In the genomic region with DNA sequence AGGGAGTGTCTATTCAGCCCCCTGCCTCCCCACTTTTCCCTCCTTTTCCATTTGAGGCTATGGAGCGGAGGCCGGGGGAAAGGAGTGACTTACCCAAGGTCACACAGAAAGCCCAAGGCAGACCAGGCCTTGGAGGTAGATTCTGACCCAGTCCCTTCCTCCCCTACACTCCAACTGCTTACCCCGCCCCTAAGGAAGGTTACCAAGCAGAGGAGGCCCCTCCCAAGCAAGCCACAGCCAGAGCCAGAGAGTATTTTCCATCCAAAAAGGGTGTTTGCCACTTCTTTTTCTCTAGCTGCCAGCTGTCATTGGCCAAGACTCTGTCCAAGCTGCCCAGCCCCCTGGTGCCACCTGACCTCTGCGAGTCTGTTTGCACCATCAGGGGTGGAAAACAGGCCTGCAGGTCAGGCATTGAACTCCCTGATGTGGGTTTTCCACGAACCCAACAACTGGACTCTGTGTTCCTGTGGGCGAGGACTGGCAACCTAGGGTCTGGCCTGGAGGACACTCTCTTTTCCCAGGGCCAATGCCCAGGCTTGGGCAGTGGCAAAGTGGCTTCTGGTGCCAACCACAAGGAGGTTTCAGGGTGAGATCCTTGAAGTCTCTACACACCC, we compare ENCODE assay signal across 25 cellular contexts.
"Had no signal": no experiment of that assay in that cellular context is flagged by ENCODE, and none has a peak within 500 bp of the region (broad histone marks: within the 10 kb centered on the region; RNA-seq: fewer than 3 reads in every experiment).

No MANE protein-coding gene starts in this region.

- DNase-seq: activated CD4-positive, alpha-beta T cell treated with anti-CD3 and anti-CD28 coated beads, Interleukin-2, amount 10 ng/mL, durations not matched to agents 24 days and 14 days; activated CD4-positive, alpha-beta T cell treated with anti-CD3 and anti-CD28 coated beads, Interleukin-2, amount 50 U/mL, for 4 hours; activated CD8-positive, alpha-beta T cell treated with anti-CD3 and anti-CD28 coated beads for 36 hours; activated effector memory CD4-positive, alpha-beta T cell treated with anti-CD3 and anti-CD28 coated beads, Interleukin-2, amount 50 U/mL, for 16 hours; activated naive CD4-positive, alpha-beta T cell treated with Interleukin-2 at 50 U/mL for 16 hours; activated T-cell treated with anti-CD3 and anti-CD28 coated beads, Interleukin-2, amount 50 U/mL, for 1 hour; activated T-cell treated with anti-CD3 and anti-CD28 coated beads, Interleukin-2, amount 50 U/mL, for 72 hours; adrenal gland; central memory CD4-positive, alpha-beta T cell; KG1; MM.1S; MV-4-11; NCI-H1092; NCI-H1436 treated with DMSO at 0.1 percent for 48 hours; NCI-H1694 treated with DMSO at 0.1 percent for 48 hours; NCI-H2029; NCI-H345; NCI-H524 treated with DMSO at 0.1 percent for 48 hours; PC-3; Peyer's patch; Right ventricle myocardium superior; RPMI8226; T1000; WERI-Rb-1 had no signal

- H3K36me3 ChIP-seq: adrenal gland, Peyer's patch, WERI-Rb-1 had no signal

- ATAC-seq: activated CD8-positive, alpha-beta T cell treated with anti-CD3 and anti-CD28 coated beads for 36 hours; activated T-cell treated with anti-CD3 and anti-CD28 coated beads, Interleukin-2, amount 50 U/mL, for 72 hours; activated T-helper 17 cell treated with anti-CD3 and anti-CD28 coated beads, Interleukin-2, amount 50 U/mL, for 72 hours; PC-3 had no signal

- H3K9me3 ChIP-seq: adrenal gland had no signal

- H3K27ac ChIP-seq: adrenal gland, Peyer's patch had no signal

- H3K27me3 ChIP-seq: adrenal gland had no signal

- H3K4me3 ChIP-seq: adrenal gland, Peyer's patch had no signal
